Comparison of ENCODE assay signal across 22 cellular contexts in genomic region chr11:114282488-114282887, GRCh38. TPM values are rescaled to one million over a fixed set of nuclear protein-coding genes. Genes with fewer than 3 reads are reported as not detected.
"Had no signal": no experiment of that assay in that cellular context is flagged by ENCODE, and none has a peak within 500 bp of the region (broad histone marks: within the 10 kb centered on the region; RNA-seq: fewer than 3 reads in every experiment).

No MANE protein-coding gene starts in this region.

- H2AFZ ChIP-seq: hepatocyte had no signal

- H3K4me3 ChIP-seq: esophagus squamous epithelium, hepatocyte, left ventricle myocardium inferior, lower lobe of right lung, psoas muscle, right lobe of liver, spleen, testis, tibial nerve had no signal

- H3K9me3 ChIP-seq: esophagus squamous epithelium, left ventricle myocardium inferior, lower lobe of right lung, psoas muscle, right lobe of liver, spleen, testis, tibial nerve had no signal

- H3K27me3 ChIP-seq: hepatocyte, right lobe of liver, testis, tibial nerve had no signal

- H3K4me2 ChIP-seq: hepatocyte had no signal

- DNase-seq: effector memory CD8-positive, alpha-beta T cell; esophagus squamous epithelium; foreskin keratinocyte; kidney; left cardiac atrium; left ventricle myocardium inferior; lower lobe of right lung; naive thymus-derived CD4-positive, alpha-beta T cell; nephron progenitor cell; psoas muscle; retina; right lobe of liver; spleen; stimulated activated CD4-positive, alpha-beta T cell treated with anti-CD3 and anti-CD28 coated beads, Interleukin-15, amount 100 ng/mL, for 24 hours; stimulated activated CD4-positive, alpha-beta T cell treated with anti-CD3 and anti-CD28 coated beads, Interleukin-1b, Interleukin-23, amount 100 ng/mL, for 48 hours; stimulated activated CD4-positive, alpha-beta T cell treated with anti-CD3 and anti-CD28 coated beads, Interleukin-4, amount 100 ng/mL, for 24 hours; stimulated activated naive CD8-positive, alpha-beta T cell treated with anti-CD3 and anti-CD28 coated beads, Interleukin-15, amount 100 ng/mL, for 72 hours; testis had no signal

- H3K36me3 ChIP-seq: esophagus squamous epithelium, left ventricle myocardium inferior, lower lobe of right lung, right lobe of liver, spleen, tibial nerve had no signal

- H3K4me1 ChIP-seq: foreskin keratinocyte, testis had no signal

- H3K79me2 ChIP-seq: hepatocyte had no signal

- ATAC-seq: effector memory CD8-positive, alpha-beta T cell; foreskin keratinocyte; left cardiac atrium; lower lobe of right lung; naive thymus-derived CD4-positive, alpha-beta T cell; psoas muscle; right lobe of liver; stimulated activated memory B cell treated with anti-CD40 and anti-IgM and Interleukin-4, amounts not matched to agents 10 μg/mL and 1 μg/mL and 100 μg/mL, for 72 hours; stimulated activated naive CD8-positive, alpha-beta T cell treated with anti-CD3 and anti-CD28 coated beads, Interleukin-15, amount 100 ng/mL, for 72 hours had no signal

- H3K27ac ChIP-seq: epithelial cell of prostate, foreskin keratinocyte, hepatocyte, left ventricle myocardium inferior, lower lobe of right lung, psoas muscle, testis, tibial nerve had no signal

RNA-seq across cellular contexts. Expression of gene NNMT, which starts 13.7 kb away (rescaled TPM):
- total RNA-seq: foreskin keratinocyte; naive thymus-derived CD4-positive, alpha-beta T cell had no signal
- polyA plus RNA-seq: foreskin keratinocyte; naive thymus-derived CD4-positive, alpha-beta T cell had no signal
